ENCODE assay signal across 13 cellular contexts in the genomic region with DNA sequence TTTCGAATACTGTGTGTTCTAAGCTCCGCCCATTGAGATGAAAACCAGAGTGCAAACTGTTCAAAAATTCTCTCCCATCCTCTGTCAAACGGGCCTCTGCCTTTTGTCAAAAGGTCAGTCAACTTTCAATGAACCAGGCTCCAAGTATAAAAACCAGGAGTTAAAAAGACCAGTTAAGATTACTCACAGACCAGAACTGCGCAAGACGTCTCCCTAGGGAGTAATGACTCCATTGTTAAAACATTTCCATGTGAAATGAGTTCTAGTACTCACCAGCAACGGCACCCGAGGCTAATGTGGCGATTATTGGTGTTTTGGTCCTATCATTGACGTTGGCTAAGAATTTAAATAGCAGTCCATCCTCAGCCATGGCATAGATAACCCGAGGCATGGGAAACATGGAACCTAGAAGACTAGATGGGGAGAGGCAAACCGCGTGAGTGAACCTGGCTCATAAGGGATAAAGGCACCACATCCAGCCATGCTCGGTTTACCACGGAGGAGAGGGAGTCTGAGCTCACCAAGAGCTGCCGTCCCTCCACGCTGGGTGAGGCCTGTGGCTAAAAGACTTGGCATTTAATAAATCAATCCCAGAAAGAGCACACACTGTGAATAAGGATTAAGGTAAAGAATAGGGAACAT.
DNase-seq lines count a peak whose midpoint lies in the region; ATAC-seq and TF ChIP-seq lines count a peak whose summit lies in the region.
"Had no signal": no experiment of that assay in that cellular context is flagged by ENCODE, and none has a peak within 500 bp of the region (broad histone marks: within the 10 kb centered on the region; RNA-seq: fewer than 3 reads in every experiment).

No MANE protein-coding gene starts in this region.

- H3K27me3 ChIP-seq in stomach smooth muscle (ENCODE audit: control insufficient read depth in 1 of 2, insufficient read depth in 2 of 2, low read length in 2 of 2) (no peaks in the 10 kb centered on the region), lower lobe of right lung (ENCODE audit: low read depth) (no peaks in the 10 kb centered on the region)
- H3K27me3 ChIP-seq: dorsolateral prefrontal cortex, Peyer's patch had no signal

- H3K4me1 ChIP-seq in stomach smooth muscle (ENCODE audit: control insufficient read depth, insufficient read depth, low read length) = peaks cover 14% of the 10 kb centered on the region
- no peaks in the 10 kb centered on the region for H3K4me1 ChIP-seq in lower lobe of right lung
- H3K4me1 ChIP-seq: Peyer's patch had no signal

- H3K9me3 ChIP-seq in stomach smooth muscle (ENCODE audit: control insufficient read depth in 2 of 2, low read length in 2 of 2) (no peaks in the 10 kb centered on the region), lower lobe of right lung (no peaks in the 10 kb centered on the region)
- H3K9me3 ChIP-seq: Peyer's patch had no signal

- peak overlapping the region; percentile 69 for H3K27ac ChIP-seq in stomach smooth muscle (ENCODE audit: low read length)
- no peak overlapping the region for H3K27ac ChIP-seq in lower lobe of right lung
- H3K27ac ChIP-seq: dorsolateral prefrontal cortex, Peyer's patch had no signal

- DNase-seq in GM04503 (ENCODE audit: low read depth) (peak; percentile 98), astrocyte of the cerebellum (ENCODE audit: low read depth) (peak; percentile 88), left ventricle myocardium superior (no peak), lower lobe of right lung (no peak), HUDEP-2 (lab: John Stamatoyannopoulos, UW; ENCODE audit: unreplicated experiment in 76 of 76) (no peak)
- DNase-seq: dorsolateral prefrontal cortex; naive thymus-derived CD8-positive, alpha-beta T cell; NCI-H2171 had no signal

- intact Hi-C loops in left ventricle myocardium superior (cut with micrococcal nuclease) (no loop called here), lower lobe of right lung (cut with DNase I) (no loop called here)

- in situ Hi-C loops in astrocyte of the cerebellum (cut with HindIII; ENCODE audit: low sequenced_read_pairs) = no loop called here

- ATAC-seq in left ventricle myocardium superior = peak; percentile 60
- ATAC-seq in lower lobe of right lung = no peak
- no peak for ATAC-seq in HG02678 (IDR thresholded peaks at IDR 0.05; ENCODE audit: unreplicated experiment)
- no peak for ATAC-seq in esophagus mucosa
- ATAC-seq: activated CD4-positive, CD25-positive, alpha-beta regulatory T cell treated with anti-CD3 and anti-CD28 coated beads, Interleukin-2, amount 50 U/mL, for 24 hours; naive thymus-derived CD8-positive, alpha-beta T cell had no signal

- H3K9ac ChIP-seq in stomach smooth muscle (ENCODE audit: low read length in 2 of 2) = peak overlapping the region in 1 of 2 donors; percentile 42

- H3K4me3 ChIP-seq in astrocyte of the cerebellum (ENCODE audit: low read depth, low read length) (no peak overlapping the region), stomach smooth muscle (ENCODE audit: low read length in 2 of 2) (no peak overlapping the region), lower lobe of right lung (no peak overlapping the region)
- H3K4me3 ChIP-seq: dorsolateral prefrontal cortex, Peyer's patch had no signal

- TF ChIP-seq CTCF in astrocyte of the cerebellum (IDR thresholded peaks at IDR 0.05; ENCODE audit: low read depth, low read length, missing control alignments) (no peak), lower lobe of right lung (IDR thresholded peaks at IDR 0.05) (no peak)

- peaks cover 35 to 49% of the 10 kb centered on the region in 2 donors for H3K36me3 ChIP-seq in stomach smooth muscle (ENCODE audit: control insufficient read depth in 2 of 2, insufficient read depth in 2 of 2, low read length in 2 of 2)
- H3K36me3 ChIP-seq in lower lobe of right lung = peaks cover 40% of the 10 kb centered on the region

Comparison
In these comparisons a context has a peak if more than half of its experiments do, and no peak if none do; other contexts are left out.
1. DNase-seq: peak in GM04503 (single experiment) and astrocyte of the cerebellum (single experiment); none in left ventricle myocardium superior (single experiment), lower lobe of right lung (single experiment) and HUDEP-2 (0 of 76).